In genomic region chr15:98241032-98241554, GRCh38 we compare ENCODE assay signal across 23 cellular contexts.
A peak's percentile ranks its signal among the peaks of the same experiment; 100 is the strongest.
DNase-seq lines count a peak whose midpoint lies in the region; FAIRE-seq and TF ChIP-seq lines count a peak whose summit lies in the region.
"Had no signal": no experiment of that assay in that cellular context is flagged by ENCODE, and none has a peak within 500 bp of the region (broad histone marks: within the 10 kb centered on the region; RNA-seq: fewer than 3 reads in every experiment).

No MANE protein-coding gene starts in this region.

- no peak for TF ChIP-seq CTCF in GM10266 (IDR thresholded peaks at IDR 0.05; ENCODE audit: control insufficient read depth, insufficient read depth, low read depth, missing control alignments)

- DNase-seq in NCI-H82 (lab: John Stamatoyannopoulos, UW) (peak; percentile 23), NCI-H82 treated with DMSO at 0.1 percent for 48 hours (lab: John Stamatoyannopoulos, UW; ENCODE audit: unreplicated experiment) (no peak), HTR-8/SVneo (ENCODE audit: insufficient read length, low spot score) (peak; percentile 8), SW480 (ENCODE audit: low spot score) (peak; percentile 11), myocyte (ENCODE audit: low read depth) (peak; percentile 5), GM12891 (ENCODE audit: insufficient read length, low spot score) (no peak), GM10266 (ENCODE audit: extremely low spot score) (no peak), dermis blood vessel endothelial cell (no peak)
- DNase-seq: 8988T; activated CD4-positive, alpha-beta T cell treated with anti-CD3 and anti-CD28 coated beads for 1 hour; activated CD8-positive, alpha-beta T cell treated with anti-CD3 and anti-CD28 coated beads for 36 hours; activated naive CD8-positive, alpha-beta T cell treated with anti-CD3 and anti-CD28 coated beads for 36 hours; DMS79 treated with DMSO at 0.1 percent for 48 hours; left cardiac atrium; NCI-H1092 treated with DMSO at 0.1 percent for 48 hours; NCI-H187 treated with DMSO at 0.1 percent for 48 hours; NCI-H69; Right ventricle myocardium superior; stimulated activated CD4-positive, alpha-beta T cell treated with anti-CD3 and anti-CD28 coated beads, Interleukin-15, amount 100 ng/mL, for 24 hours; T-helper 1 cell; tibial artery had no signal

- FAIRE-seq in HTR-8/SVneo (lab: Jason Lieb, UNC) = no peak
- no peak for FAIRE-seq in GM12891 (lab: Jason Lieb, UNC)
- FAIRE-seq: astrocyte, TTC549 had no signal

- TF ChIP-seq POLR2A in GM12891 (IDR thresholded peaks at IDR 0.05; ENCODE audit: low read depth, low read length) = no peak

TF ChIP-seq in GM12891, 5 proteins besides CTCF, POLR2A, EP300 and RAD21:
- TF ChIP-seq SPI1 (IDR thresholded peaks at IDR 0.05; ENCODE audit: low read depth, low read length) (no peak), TAF1 (IDR thresholded peaks at IDR 0.05; ENCODE audit: low read depth, low read length) (no peak), POLR2AphosphoS5 (IDR thresholded peaks at IDR 0.05; ENCODE audit: low read depth, low read length) (no peak), PAX5 (IDR thresholded peaks at IDR 0.05; ENCODE audit: insufficient read depth, low read length, severe bottlenecking) (no peak), POU2F2 (IDR thresholded peaks at IDR 0.05; ENCODE audit: low read depth, low read length) (no peak)

Comparison
In these comparisons a context has a peak if more than half of its experiments do, and no peak if none do; other contexts are left out.
1. DNase-seq: peak in NCI-H82 (single experiment), HTR-8/SVneo (single experiment), SW480 (single experiment) and myocyte (single experiment); none in NCI-H82 treated with DMSO at 0.1 percent for 48 hours (single experiment), GM12891 (single experiment), GM10266 (single experiment) and dermis blood vessel endothelial cell (single experiment).